Comparison of ENCODE assay signal across 34 cellular contexts in the genomic region with DNA sequence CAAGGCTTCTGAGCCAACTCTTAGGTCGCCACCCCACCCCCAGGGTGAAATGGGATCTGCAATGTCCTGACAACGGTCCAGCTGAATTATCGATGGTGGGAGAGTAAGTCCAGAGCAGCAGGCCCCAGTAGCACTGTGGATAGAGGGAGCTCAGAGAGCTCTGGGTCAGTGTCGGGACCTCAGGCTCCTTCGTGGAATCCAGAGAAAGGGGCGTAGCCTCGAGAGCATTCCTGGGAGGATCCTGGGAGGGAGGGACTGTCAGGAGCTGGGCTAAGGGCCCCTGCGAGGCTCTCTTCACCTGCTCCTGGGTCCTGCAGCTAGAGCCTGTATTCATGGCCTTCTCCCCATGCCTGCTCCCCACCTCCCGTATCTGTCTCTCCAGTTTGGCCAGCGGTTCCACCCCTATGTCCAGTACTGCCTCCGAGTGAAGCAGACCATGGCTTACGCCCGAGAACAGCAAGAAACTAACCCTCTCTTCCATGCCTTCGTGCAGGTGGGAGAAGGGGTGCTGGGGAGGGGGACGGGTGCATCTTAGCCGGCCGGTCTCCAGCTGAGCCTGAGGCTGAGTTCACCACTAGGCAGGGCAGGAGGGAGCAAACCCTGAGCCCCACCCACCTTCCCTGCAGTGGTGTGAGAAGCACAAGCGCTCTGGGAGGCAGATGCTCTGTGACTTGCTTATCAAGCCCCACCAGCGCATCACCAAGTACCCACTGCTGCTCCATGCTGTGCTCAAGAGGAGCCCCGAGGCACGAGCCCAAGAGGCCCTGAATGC. TPM values are rescaled to one million over a fixed set of nuclear protein-coding genes. Genes with fewer than 3 reads are reported as not detected.
DNase-seq lines count a peak whose midpoint lies in the region; ATAC-seq, FAIRE-seq and TF ChIP-seq lines count a peak whose summit lies in the region.
"Had no signal": no experiment of that assay in that cellular context is flagged by ENCODE, and none has a peak within 500 bp of the region (broad histone marks: within the 10 kb centered on the region; RNA-seq: fewer than 3 reads in every experiment).

No MANE protein-coding gene starts in this region.

- TF ChIP-seq CTCF in DND-41 (IDR thresholded peaks at IDR 0.05; ENCODE audit: borderline replicate concordance, extremely low read depth, low read length, poor library complexity, severe bottlenecking) (no peak), H9 (conservative IDR thresholded peaks at IDR 0.05) (no peak), neural progenitor cell (IDR thresholded peaks at IDR 0.05) (no peak), nephron progenitor cell (IDR thresholded peaks at IDR 0.05) (no peak), HepG2 (CRISPR knock-in tag; IDR thresholded peaks at IDR 0.05) (no peak)

- H3K36me3 Mint-ChIP-seq in H9 (ENCODE audit: insufficient read depth in 1 of 3, low read depth in 3 of 3), result peaks cover 34 to 65% (median 62%) of the 10 kb centered on the region in 3 experiments
- H3K36me3 Mint-ChIP-seq in effector memory CD8-positive, alpha-beta T cell (ENCODE audit: insufficient read depth), result peaks cover 3% of the 10 kb centered on the region
- H3K36me3 Mint-ChIP-seq in neural progenitor cell, result peaks cover 2% of the 10 kb centered on the region
- H3K36me3 Mint-ChIP-seq in nephron progenitor cell (ENCODE audit: low read depth), result no peaks in the 10 kb centered on the region
- H3K36me3 Mint-ChIP-seq: activated CD4-positive, alpha-beta memory T cell treated with anti-CD3 and anti-CD28 coated beads for 36 hours; IgD-negative memory B cell; naive B cell; stimulated activated memory B cell treated with anti-CD40 and anti-IgM and Interleukin-4, amounts not matched to agents 10 μg/mL and 1 μg/mL and 100 μg/mL, for 72 hours had no signal

- H2BK5ac ChIP-seq in H9 (ENCODE audit: insufficient read length, low read length), result no peak overlapping the region

- no peak for TF ChIP-seq RAD21 in HepG2 (CRISPR knock-in tag; IDR thresholded peaks at IDR 0.05)

- H3K9me3 ChIP-seq in DND-41 (ENCODE audit: insufficient read depth, low read length, severe bottlenecking) (no peaks in the 10 kb centered on the region), H9 (ENCODE audit: control insufficient read depth, low read depth, low read length) (no peaks in the 10 kb centered on the region), neural progenitor cell (ENCODE audit: low read depth) (no peaks in the 10 kb centered on the region), HepG2 (ENCODE audit: low read length) (no peaks in the 10 kb centered on the region)
- H3K9me3 ChIP-seq: esophagus muscularis mucosa, heart right ventricle, left lung, ovary had no signal

- no peak overlapping the region for H3K9ac ChIP-seq in DND-41 (ENCODE audit: low read depth, low read length)
- H3K9ac ChIP-seq in H9 (ENCODE audit: extremely low read depth, insufficient read length, low read length), result no peak overlapping the region
- no peak overlapping the region for H3K9ac ChIP-seq in neural progenitor cell
- H3K9ac ChIP-seq in HepG2 (ENCODE audit: insufficient read depth, low read depth, low read length), result no peak overlapping the region

- no CpG with 5 or more reads among the region's 21 CpGs for WGBS in H9 (ENCODE audit: extremely low coverage, insufficient read length, low lambda C conversion rate)
- 96% methylated on average over 17 of the region's 21 CpGs for WGBS in HepG2 (ENCODE audit: low lambda C conversion rate)

- ATAC-seq in DND-41 (ENCODE audit: insufficient read depth, low read depth), result 0 out of 3 replicates have a peak, but pooled peaks have one; percentile 27
- ATAC-seq in effector memory CD8-positive, alpha-beta T cell (replicated peaks), result no peak
- no peak for ATAC-seq in HG03039 (IDR thresholded peaks at IDR 0.05; ENCODE audit: unreplicated experiment)
- ATAC-seq in HepG2, result no peak
- ATAC-seq: activated T-helper 17 cell treated with anti-CD3 and anti-CD28 coated beads, Interleukin-2, amount 50 U/mL, for 72 hours; left lung; Panc1; stimulated activated memory B cell treated with anti-CD40 and anti-IgM and Interleukin-4, amounts not matched to agents 10 μg/mL and 1 μg/mL and 100 μg/mL, for 72 hours had no signal

- H3K18ac ChIP-seq in H9 (ENCODE audit: insufficient read length, low read depth, low read length), result no peak overlapping the region

- no peak overlapping the region for H3K23ac ChIP-seq in H9 (ENCODE audit: insufficient read length, low read depth, low read length)

- H3K27ac ChIP-seq in DND-41 (ENCODE audit: low read length) (no peak overlapping the region), H9 (ENCODE audit: insufficient read length, low read depth, low read length) (no peak overlapping the region), neural progenitor cell (no peak overlapping the region), HepG2 (ENCODE audit: extremely low read length, insufficient read depth, low read length) (no peak overlapping the region)
- H3K27ac ChIP-seq: cardiac muscle cell, esophagus muscularis mucosa, heart right ventricle, HL-60, left lung, ovary had no signal

- no peak overlapping the region for H4K5ac ChIP-seq in H9 (ENCODE audit: insufficient read length, low read depth, low read length)

- CTCF ChIA-PET in HepG2 (lab: Yijun Ruan, JAX; ENCODE audit: low intra/inter-chr PET ratio, low total read pairs), result no interaction called here

- H3K56ac ChIP-seq in H9 (ENCODE audit: insufficient read length, low read depth, low read length), result no peak overlapping the region

- H3K23me2 ChIP-seq in H9 (ENCODE audit: insufficient read length, low read depth, low read length, poor library complexity, severe bottlenecking), result no peaks in the 10 kb centered on the region

- intact Hi-C loops in HepG2 (cut with micrococcal nuclease; ENCODE audit: unreplicated experiment), result no loop called here

- no peak overlapping the region for H2BK120ac ChIP-seq in H9 (ENCODE audit: low read depth, low read length, poor library complexity, severe bottlenecking)

- DNase-seq in DND-41 (no peak), H9 (peak; percentile 64), neural progenitor cell (ENCODE audit: low spot score) (no peak), NCI-H345 (lab: John Stamatoyannopoulos, UW) (no peak), nephron progenitor cell (no peak), HepG2 (ENCODE audit: low spot score) (no peak)
- DNase-seq in effector memory CD8-positive, alpha-beta T cell, result no peak
- DNase-seq: activated B cell treated with CpG ODN at 0.5 μM for 24 hours; activated CD4-positive, alpha-beta memory T cell treated with anti-CD3 and anti-CD28 coated beads for 36 hours; activated naive CD4-positive, alpha-beta T cell treated with anti-CD3 and anti-CD28 coated beads, Interleukin-2, amount 50 U/mL, for 16 hours; amniotic stem cell; C1 segment of cervical spinal cord; cortex of kidney; DMS79; foreskin melanocyte; heart right ventricle; left lung; naive B cell; NCI-H1092; NCI-H1694 treated with DMSO at 0.1 percent for 48 hours; NCI-H526 treated with DMSO at 0.1 percent for 48 hours; ovary; SHP77 treated with DMSO at 0.1 percent for 48 hours; stimulated activated CD4-positive, alpha-beta T cell treated with anti-CD3 and anti-CD28 coated beads, Interleukin-4, amount 100 ng/mL, for 1 hour; T1000 had no signal

- H2BK20ac ChIP-seq in H9 (ENCODE audit: low read depth, low read length, poor library complexity, severe bottlenecking), result no peak overlapping the region

- FAIRE-seq in HepG2 (lab: Jason Lieb, UNC), result no peak
- FAIRE-seq: GM12891 had no signal

- no peak overlapping the region; the same call in 1 of the 2 replicates for H3K14ac ChIP-seq in H9 (ENCODE audit: insufficient read depth, low read length)

- in situ Hi-C loops in HepG2 (cut with HindIII; ENCODE audit: extremely low pct_ligation_motif_present, low pct_unique_long_range_greater_than_20kb), result no loop called here

- TF ChIP-seq POLR2A in HepG2 (IDR thresholded peaks at IDR 0.05; ENCODE audit: insufficient read depth in 1 of 2, low read depth in 2 of 2, low read length in 2 of 2), result no peak

- no peaks in the 10 kb centered on the region for H3K27me3 ChIP-seq in DND-41 (ENCODE audit: insufficient read depth, low read length, poor library complexity)
- no peaks in the 10 kb centered on the region for H3K27me3 ChIP-seq in H9 (ENCODE audit: insufficient read depth, low read length)
- no peaks in the 10 kb centered on the region for H3K27me3 ChIP-seq in neural progenitor cell
- no peaks in the 10 kb centered on the region for H3K27me3 ChIP-seq in HepG2 (ENCODE audit: control insufficient read depth in 1 of 2, insufficient read depth in 2 of 2, low read length in 2 of 2)
- H3K27me3 ChIP-seq: cardiac muscle cell, heart right ventricle, left lung, ovary had no signal

- no peaks in the 10 kb centered on the region for H3K79me2 ChIP-seq in DND-41 (ENCODE audit: insufficient read depth, low read length)
- no peaks in the 10 kb centered on the region for H3K79me2 ChIP-seq in H9 (ENCODE audit: insufficient read depth, low read length)
- H3K79me2 ChIP-seq in neural progenitor cell (ENCODE audit: low read depth), result no peaks in the 10 kb centered on the region
- H3K79me2 ChIP-seq in HepG2 (ENCODE audit: insufficient read depth, low read length), result no peaks in the 10 kb centered on the region

- H3F3A ChIP-seq in neural progenitor cell (ENCODE audit: low read depth), result peaks cover 4% of the 10 kb centered on the region

- H2BK12ac ChIP-seq in H9 (ENCODE audit: insufficient read length, low read depth, low read length), result no peak overlapping the region

- H3K9me3 Mint-ChIP-seq in H9 (no peaks in the 10 kb centered on the region), neural progenitor cell (no peaks in the 10 kb centered on the region), nephron progenitor cell (no peaks in the 10 kb centered on the region)
- no peaks in the 10 kb centered on the region for H3K9me3 Mint-ChIP-seq in effector memory CD8-positive, alpha-beta T cell
- H3K9me3 Mint-ChIP-seq: activated B cell treated with CpG ODN at 0.5 μM for 24 hours; activated CD4-positive, alpha-beta memory T cell treated with anti-CD3 and anti-CD28 coated beads for 36 hours; activated T-helper 17 cell treated with anti-CD3 and anti-CD28 coated beads, Interleukin-2, amount 50 U/mL, for 72 hours; stimulated activated memory B cell treated with anti-CD40 and anti-IgM and Interleukin-4, amounts not matched to agents 10 μg/mL and 1 μg/mL and 100 μg/mL, for 72 hours had no signal

- H3K4me1 ChIP-seq in DND-41 (ENCODE audit: insufficient read depth, low read length) (no peaks in the 10 kb centered on the region), H9 (ENCODE audit: insufficient read depth, low read length) (peaks cover 7% of the 10 kb centered on the region; the same call in 1 of the 2 replicates), neural progenitor cell (peaks cover 20% of the 10 kb centered on the region), HepG2 (ENCODE audit: insufficient read depth, low read length) (peaks cover 23% of the 10 kb centered on the region)

- POLR2A ChIA-PET in HepG2 (lab: Yijun Ruan, JAX), result interaction anchor here (0.6 to 1.3 kb wide), 3 partner anchors 19 to 24 kb away, joined by 3 to 4 read pairs (median 3); no protein-coding TSS in a partner anchor

- TF ChIP-seq EP300 in HepG2 (IDR thresholded peaks at IDR 0.05; ENCODE audit: low read depth in 2 of 2, low read length in 2 of 2) (no peak), HepG2 (CRISPR knock-in tag; IDR thresholded peaks at IDR 0.05; ENCODE audit: borderline replicate concordance) (no peak)

- H3K4me2 ChIP-seq in DND-41 (ENCODE audit: insufficient read depth, low read length) (no peak overlapping the region), H9 (ENCODE audit: insufficient read depth, insufficient read length, low read length) (no peak overlapping the region), neural progenitor cell (peak overlapping the region; percentile 6), HepG2 (ENCODE audit: low read depth, low read length) (no peak overlapping the region)

- no peak overlapping the region for H3K4me3 ChIP-seq in DND-41 (ENCODE audit: low read depth in 1 of 2, low read length in 2 of 2)
- no peak overlapping the region for H3K4me3 ChIP-seq in neural progenitor cell
- H3K4me3 ChIP-seq in HepG2 (replicated peaks in 1 of 3; ENCODE audit: insufficient read depth in 1 of 3, low read depth in 2 of 3, low read length in 3 of 3), result no peak overlapping the region
- H3K4me3 ChIP-seq: cardiac muscle cell, esophagus muscularis mucosa, heart right ventricle, left lung, ovary had no signal

- no peaks in the 10 kb centered on the region for H3K36me3 ChIP-seq in DND-41 (ENCODE audit: insufficient read depth, low read length)
- no peaks in the 10 kb centered on the region for H3K36me3 ChIP-seq in neural progenitor cell
- H3K36me3 ChIP-seq in HepG2 (replicated peaks in 1 of 2; ENCODE audit: control insufficient read depth in 1 of 2, insufficient read depth in 2 of 2, low read length in 2 of 2), result peaks cover 6 to 58% of the 10 kb centered on the region in 2 experiments; a peak in 4 of 5 replicates
- H3K36me3 ChIP-seq: cardiac muscle cell, esophagus muscularis mucosa, heart right ventricle, left lung, ovary had no signal

- H3K27me3 Mint-ChIP-seq in H9 (ENCODE audit: low read depth), result no peaks in the 10 kb centered on the region; the same call in 1 of the 2 replicates
- H3K27me3 Mint-ChIP-seq in effector memory CD8-positive, alpha-beta T cell, result peaks cover 0 to 17% of the 10 kb centered on the region in 2 donors
- peaks cover 7% of the 10 kb centered on the region for H3K27me3 Mint-ChIP-seq in neural progenitor cell (ENCODE audit: insufficient read depth, low read depth)
- H3K27me3 Mint-ChIP-seq in nephron progenitor cell (ENCODE audit: low read depth, poor library complexity), result peaks cover 21% of the 10 kb centered on the region
- H3K27me3 Mint-ChIP-seq: activated CD4-positive, alpha-beta memory T cell treated with anti-CD3 and anti-CD28 coated beads for 36 hours; activated T-helper 17 cell treated with anti-CD3 and anti-CD28 coated beads, Interleukin-2, amount 50 U/mL, for 72 hours had no signal

- H3K4me3 Mint-ChIP-seq in H9 (no peak overlapping the region), neural progenitor cell (no peak overlapping the region), nephron progenitor cell (no peak overlapping the region)
- peak overlapping the region; percentile 71 to 72 for H3K4me3 Mint-ChIP-seq in effector memory CD8-positive, alpha-beta T cell
- H3K4me3 Mint-ChIP-seq: activated B cell treated with CpG ODN at 0.5 μM for 24 hours; activated CD4-positive, alpha-beta memory T cell treated with anti-CD3 and anti-CD28 coated beads for 36 hours; activated T-helper 17 cell treated with anti-CD3 and anti-CD28 coated beads, Interleukin-2, amount 50 U/mL, for 72 hours; IgD-negative memory B cell; stimulated activated memory B cell treated with anti-CD40 and anti-IgM and Interleukin-4, amounts not matched to agents 10 μg/mL and 1 μg/mL and 100 μg/mL, for 72 hours had no signal

- H2BK15ac ChIP-seq in H9 (ENCODE audit: low read depth, low read length), result no peak overlapping the region

- no peak overlapping the region for H2AK5ac ChIP-seq in H9 (ENCODE audit: insufficient read length, low read length)

- peak overlapping the region in 2 of 3 experiments; percentile 53 to 58; a peak in 2 of 7 replicates for H3K27ac Mint-ChIP-seq in H9
- peak overlapping the region in 1 of 2 donors; percentile 91 for H3K27ac Mint-ChIP-seq in effector memory CD8-positive, alpha-beta T cell
- peak overlapping the region; percentile 72 for H3K27ac Mint-ChIP-seq in neural progenitor cell
- no peak overlapping the region for H3K27ac Mint-ChIP-seq in nephron progenitor cell
- H3K27ac Mint-ChIP-seq: activated B cell treated with CpG ODN at 0.5 μM for 24 hours; activated CD4-positive, alpha-beta memory T cell treated with anti-CD3 and anti-CD28 coated beads for 36 hours; activated T-helper 17 cell treated with anti-CD3 and anti-CD28 coated beads, Interleukin-2, amount 50 U/mL, for 72 hours; stimulated activated memory B cell treated with anti-CD40 and anti-IgM and Interleukin-4, amounts not matched to agents 10 μg/mL and 1 μg/mL and 100 μg/mL, for 72 hours had no signal

- no peak overlapping the region for H4K91ac ChIP-seq in H9 (ENCODE audit: insufficient read length, low read depth, low read length)

- no peak overlapping the region for H3T11ph ChIP-seq in H9 (ENCODE audit: low read length)

- BruUV-seq in HepG2 (replicated peaks; lab: Mats Ljungman, UMichigan), result no TSS peak

- H4K8ac ChIP-seq in H9 (replicated peaks; ENCODE audit: insufficient read length, low read depth, low read length), result no peak overlapping the region

- H4K20me1 ChIP-seq in DND-41 (ENCODE audit: insufficient read depth, low read length) (no peaks in the 10 kb centered on the region), H9 (ENCODE audit: control insufficient read depth, insufficient read depth, insufficient read length) (no peaks in the 10 kb centered on the region), neural progenitor cell (ENCODE audit: low read depth) (no peaks in the 10 kb centered on the region), HepG2 (ENCODE audit: insufficient read depth, low read length) (no peaks in the 10 kb centered on the region)

- H3K4me1 Mint-ChIP-seq in H9 (peaks cover 43 to 44% of the 10 kb centered on the region in 2 experiments), neural progenitor cell (peaks cover 41% of the 10 kb centered on the region), nephron progenitor cell (peaks cover 62% of the 10 kb centered on the region)
- peaks cover 24 to 27% of the 10 kb centered on the region in 2 donors for H3K4me1 Mint-ChIP-seq in effector memory CD8-positive, alpha-beta T cell (ENCODE audit: low read depth in 2 of 2)

- H3K4ac ChIP-seq in H9 (ENCODE audit: low read depth, low read length), result no peak overlapping the region

- no peak overlapping the region for H2AFZ ChIP-seq in DND-41 (ENCODE audit: low read depth, low read length)
- no peak overlapping the region for H2AFZ ChIP-seq in H9 (ENCODE audit: low read length)
- no peak overlapping the region for H2AFZ ChIP-seq in neural progenitor cell (replicated peaks)
- no peak overlapping the region for H2AFZ ChIP-seq in HepG2 (ENCODE audit: low read length)

- no peaks in the 10 kb centered on the region for H3K79me1 ChIP-seq in H9 (ENCODE audit: insufficient read depth, low read depth, low read length, poor library complexity, severe bottlenecking)

RNA-seq across cellular contexts. Expression of a gene that starts 6.6 kb away (rescaled TPM):
- total RNA-seq in H9 (2021) (17.7 and 20.0 TPM in 2 replicates), neural progenitor cell (ENCODE audit: low replicate concordance) (0.86 and 1.7 TPM in 2 replicates), HepG2 (2016; rRNA removed; fragmentation: Illumina TruSeq; extraction: Trizol) (13.1 and 18.9 TPM in 2 replicates)
- total RNA-seq in HepG2 (2016; cell fraction: cytosol; rRNA removed; fragmentation: Illumina TruSeq; extraction: Trizol; ENCODE audit: low read depth), result 11.1 and 14.7 TPM in 2 replicates
- 15.0 and 16.9 TPM in 2 replicates for total RNA-seq in HepG2 (2016; cell fraction: insoluble cytoplasmic fraction; rRNA removed; fragmentation: Illumina TruSeq; extraction: Trizol)
- total RNA-seq in HepG2 (2016; cell fraction: membrane; rRNA removed; fragmentation: Illumina TruSeq; extraction: Trizol), result 23.7 TPM in 2 replicates
- 15.6 and 19.7 TPM in 2 replicates for total RNA-seq in HepG2 (2016; cell fraction: nucleus; rRNA removed; fragmentation: Illumina TruSeq; extraction: Trizol)
- 17.0 and 26.8 TPM in 2 replicates for polyA plus RNA-seq in HepG2 (2011; rRNA removed)
- polyA plus RNA-seq in HepG2 (2011; cell fraction: cytosol; rRNA removed), result 12.8 and 29.8 TPM in 2 replicates
- polyA plus RNA-seq in HepG2 (2011; cell fraction: nucleus; rRNA removed), result 20.1 and 50.9 TPM in 2 replicates
- polyA plus RNA-seq in HepG2 (2012), result 16.4 and 22.2 TPM in 2 replicates
- polyA plus RNA-seq in HepG2 (2016; cell fraction: cytosol; fragmentation: Illumina TruSeq; extraction: Trizol; ENCODE audit: low read depth), result 16.0 and 16.1 TPM in 2 replicates
- 15.2 and 21.6 TPM in 2 replicates for polyA plus RNA-seq in HepG2 (2016; cell fraction: insoluble cytoplasmic fraction; fragmentation: Illumina TruSeq; extraction: Trizol; ENCODE audit: low read depth)
- polyA plus RNA-seq in HepG2 (2016; cell fraction: membrane; fragmentation: Illumina TruSeq; extraction: Trizol; ENCODE audit: low read depth), result 20.3 and 26.3 TPM in 2 replicates
- polyA plus RNA-seq in HepG2 (2016; cell fraction: nucleus; fragmentation: Illumina TruSeq; extraction: Trizol; ENCODE audit: insufficient read depth, low read depth), result 28.0 and 30.9 TPM in 2 replicates
- 0.70 and 23.3 TPM in 2 replicates for polyA minus RNA-seq in HepG2 (2011; rRNA and poly(A)+ RNA removed; ENCODE audit: low replicate concordance)
- 8.8 and 12.8 TPM in 2 replicates for polyA minus RNA-seq in HepG2 (2011; cell fraction: cytosol; rRNA and poly(A)+ RNA removed)
- polyA minus RNA-seq in HepG2 (2011; cell fraction: nucleus; rRNA and poly(A)+ RNA removed), result 13.3 and 16.5 TPM in 2 replicates
- total RNA-seq: activated B cell treated with CpG ODN at 0.5 μM for 24 hours; activated CD4-positive, alpha-beta memory T cell treated with anti-CD3 and anti-CD28 coated beads for 36 hours; activated T-helper 17 cell treated with anti-CD3 and anti-CD28 coated beads, Interleukin-2, amount 50 U/mL, for 72 hours had no signal
- polyA plus RNA-seq: IgD-negative memory B cell had no signal

RNA-seq across cellular contexts. Expression of a gene that starts 24.8 kb away (rescaled TPM):
- total RNA-seq in H9 (2021) (55.9 and 59.9 TPM in 2 replicates), neural progenitor cell (ENCODE audit: low replicate concordance) (21.8 and 24.7 TPM in 2 replicates), HepG2 (2016; rRNA removed; fragmentation: Illumina TruSeq; extraction: Trizol) (21.9 and 41.5 TPM in 2 replicates)
- total RNA-seq in HepG2 (2016; cell fraction: cytosol; rRNA removed; fragmentation: Illumina TruSeq; extraction: Trizol; ENCODE audit: low read depth), result 16.3 and 18.0 TPM in 2 replicates
- total RNA-seq in HepG2 (2016; cell fraction: insoluble cytoplasmic fraction; rRNA removed; fragmentation: Illumina TruSeq; extraction: Trizol), result 28.8 and 36.5 TPM in 2 replicates
- 19.8 and 22.3 TPM in 2 replicates for total RNA-seq in HepG2 (2016; cell fraction: membrane; rRNA removed; fragmentation: Illumina TruSeq; extraction: Trizol)
- total RNA-seq in HepG2 (2016; cell fraction: nucleus; rRNA removed; fragmentation: Illumina TruSeq; extraction: Trizol), result 36.8 and 40.7 TPM in 2 replicates
- 41.4 and 61.2 TPM in 2 replicates for polyA plus RNA-seq in HepG2 (2011; rRNA removed)
- 53.0 and 53.4 TPM in 2 replicates for polyA plus RNA-seq in HepG2 (2011; cell fraction: cytosol; rRNA removed)
- polyA plus RNA-seq in HepG2 (2011; cell fraction: nucleus; rRNA removed), result 67.2 and 67.4 TPM in 2 replicates
- polyA plus RNA-seq in HepG2 (2012), result 40.9 and 56.2 TPM in 2 replicates
- 5.2 and 6.8 TPM in 2 replicates for polyA plus RNA-seq in HepG2 (2016; cell fraction: cytosol; fragmentation: Illumina TruSeq; extraction: Trizol; ENCODE audit: low read depth)
- polyA plus RNA-seq in HepG2 (2016; cell fraction: insoluble cytoplasmic fraction; fragmentation: Illumina TruSeq; extraction: Trizol; ENCODE audit: low read depth), result 31.8 and 38.4 TPM in 2 replicates
- 14.3 and 15.5 TPM in 2 replicates for polyA plus RNA-seq in HepG2 (2016; cell fraction: membrane; fragmentation: Illumina TruSeq; extraction: Trizol; ENCODE audit: low read depth)
- polyA plus RNA-seq in HepG2 (2016; cell fraction: nucleus; fragmentation: Illumina TruSeq; extraction: Trizol; ENCODE audit: insufficient read depth, low read depth), result 75.7 and 99.5 TPM in 2 replicates
- 88.8 and 131 TPM in 2 replicates for polyA minus RNA-seq in HepG2 (2011; rRNA and poly(A)+ RNA removed; ENCODE audit: low replicate concordance)
- 52.9 and 68.3 TPM in 2 replicates for polyA minus RNA-seq in HepG2 (2011; cell fraction: cytosol; rRNA and poly(A)+ RNA removed)
- polyA minus RNA-seq in HepG2 (2011; cell fraction: nucleus; rRNA and poly(A)+ RNA removed), result 54.3 and 80.4 TPM in 2 replicates
- total RNA-seq: activated B cell treated with CpG ODN at 0.5 μM for 24 hours had no signal

RNA-seq across cellular contexts. Expression of a gene that starts 58.3 kb away (rescaled TPM):
- total RNA-seq in H9 (2021), result 104 and 111 TPM in 2 replicates
- 1.2 and 5.0 TPM in 2 replicates for total RNA-seq in neural progenitor cell (ENCODE audit: low replicate concordance)
- total RNA-seq in HepG2 (2016; rRNA removed; fragmentation: Illumina TruSeq; extraction: Trizol), result 0.63 and 1.5 TPM in 2 replicates
- total RNA-seq in HepG2 (2016; cell fraction: cytosol; rRNA removed; fragmentation: Illumina TruSeq; extraction: Trizol; ENCODE audit: low read depth), result 0.71 and 1.2 TPM in 2 replicates
- total RNA-seq in HepG2 (2016; cell fraction: insoluble cytoplasmic fraction; rRNA removed; fragmentation: Illumina TruSeq; extraction: Trizol), result 0.71 and 1.6 TPM in 2 replicates
- total RNA-seq in HepG2 (2016; cell fraction: membrane; rRNA removed; fragmentation: Illumina TruSeq; extraction: Trizol), result 0.72 and 0.87 TPM in 2 replicates
- 1.8 and 5.0 TPM in 2 replicates for total RNA-seq in HepG2 (2016; cell fraction: nucleus; rRNA removed; fragmentation: Illumina TruSeq; extraction: Trizol)
- polyA plus RNA-seq in HepG2 (2011; rRNA removed), result 14.6 and 32.8 TPM in 2 replicates
- 6.1 and 12.5 TPM in 2 replicates for polyA plus RNA-seq in HepG2 (2011; cell fraction: cytosol; rRNA removed)
- 24.9 and 39.4 TPM in 2 replicates for polyA plus RNA-seq in HepG2 (2011; cell fraction: nucleus; rRNA removed)
- 17.5 and 19.3 TPM in 2 replicates for polyA plus RNA-seq in HepG2 (2012)
- 0.22 and 0.41 TPM in 2 replicates for polyA plus RNA-seq in HepG2 (2016; cell fraction: cytosol; fragmentation: Illumina TruSeq; extraction: Trizol; ENCODE audit: low read depth)
- polyA plus RNA-seq in HepG2 (2016; cell fraction: insoluble cytoplasmic fraction; fragmentation: Illumina TruSeq; extraction: Trizol; ENCODE audit: low read depth), result 1.0 and 1.6 TPM in 2 replicates
- 0.66 and 1.1 TPM in 2 replicates for polyA plus RNA-seq in HepG2 (2016; cell fraction: membrane; fragmentation: Illumina TruSeq; extraction: Trizol; ENCODE audit: low read depth)
- 4.0 and 5.1 TPM in 2 replicates for polyA plus RNA-seq in HepG2 (2016; cell fraction: nucleus; fragmentation: Illumina TruSeq; extraction: Trizol; ENCODE audit: insufficient read depth, low read depth)
- polyA minus RNA-seq in HepG2 (2011; rRNA and poly(A)+ RNA removed; ENCODE audit: low replicate concordance), result 9.5 and 30.0 TPM in 2 replicates
- polyA minus RNA-seq in HepG2 (2011; cell fraction: cytosol; rRNA and poly(A)+ RNA removed), result 5.9 and 14.3 TPM in 2 replicates
- polyA minus RNA-seq in HepG2 (2011; cell fraction: nucleus; rRNA and poly(A)+ RNA removed), result 10.9 and 24.2 TPM in 2 replicates
- total RNA-seq: activated B cell treated with CpG ODN at 0.5 μM for 24 hours had no signal
- polyA plus RNA-seq: cardiac muscle cell, IgD-negative memory B cell had no signal

Comparison
In these comparisons a context has a peak if more than half of its experiments do, and no peak if none do; other contexts are left out.
1. H3K4me3 Mint-ChIP-seq: peak in effector memory CD8-positive, alpha-beta T cell (2 of 2); none in H9 (0 of 2), neural progenitor cell (single experiment) and nephron progenitor cell (single experiment).
2. RNA of a gene that starts 58.3 kb away (total RNA-seq): 104 to 111 TPM in H9; 0.63 to 5.0 TPM in HepG2 and 1.2 to 5.0 TPM in neural progenitor cell; every median in the first group is over 10 times any median in the second.